Comparison of ENCODE assay signal across 1 cellular context in the genomic region with DNA sequence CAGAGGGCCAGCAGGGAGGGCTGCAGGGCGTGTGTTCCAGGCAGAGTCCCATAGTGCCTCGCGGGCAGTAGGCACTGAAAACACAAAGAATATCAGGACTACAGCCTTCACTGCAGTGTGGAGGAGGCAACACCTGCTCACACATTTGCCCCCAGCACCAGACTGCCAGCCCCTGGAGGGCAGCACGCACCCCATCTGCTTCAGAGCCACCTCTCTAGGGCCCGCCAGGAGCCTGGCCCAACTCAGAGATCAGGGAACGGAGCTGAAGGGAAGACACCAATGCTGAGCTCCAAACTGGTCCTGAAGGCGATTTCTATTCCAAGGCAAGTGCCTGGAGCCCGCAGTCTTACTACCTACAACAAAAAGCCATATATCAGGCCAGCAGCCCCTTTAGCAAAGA.
TF ChIP-seq lines count a peak whose summit lies in the region.

No MANE protein-coding gene starts in this region.

TF ChIP-seq in IMR-90, 13 proteins besides CTCF, POLR2A, EP300 and RAD21 (continued from another document):
- TF ChIP-seq, protein P1, sequence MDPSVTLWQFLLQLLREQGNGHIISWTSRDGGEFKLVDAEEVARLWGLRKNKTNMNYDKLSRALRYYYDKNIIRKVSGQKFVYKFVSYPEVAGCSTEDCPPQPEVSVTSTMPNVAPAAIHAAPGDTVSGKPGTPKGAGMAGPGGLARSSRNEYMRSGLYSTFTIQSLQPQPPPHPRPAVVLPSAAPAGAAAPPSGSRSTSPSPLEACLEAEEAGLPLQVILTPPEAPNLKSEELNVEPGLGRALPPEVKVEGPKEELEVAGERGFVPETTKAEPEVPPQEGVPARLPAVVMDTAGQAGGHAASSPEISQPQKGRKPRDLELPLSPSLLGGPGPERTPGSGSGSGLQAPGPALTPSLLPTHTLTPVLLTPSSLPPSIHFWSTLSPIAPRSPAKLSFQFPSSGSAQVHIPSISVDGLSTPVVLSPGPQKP (IDR thresholded peaks at IDR 0.05; ENCODE audit: borderline replicate concordance, low read depth, low read length) = no peak
- no peak for TF ChIP-seq SMC3 (IDR thresholded peaks at IDR 0.05; ENCODE audit: low read depth, low read length)
- no peak for TF ChIP-seq CEBPB (IDR thresholded peaks at IDR 0.05; ENCODE audit: low read depth, low read length)
- no peak for TF ChIP-seq NFE2L2 (IDR thresholded peaks at IDR 0.05; ENCODE audit: low read depth, low read length)
- TF ChIP-seq RFX5 (IDR thresholded peaks at IDR 0.05; ENCODE audit: low read depth, low read length) = no peak
- TF ChIP-seq RCOR1 (IDR thresholded peaks at IDR 0.05; ENCODE audit: insufficient replicate concordance, low read length) = no peak
- no peak for TF ChIP-seq FOS (IDR thresholded peaks at IDR 0.05; ENCODE audit: low read depth, low read length)
- no peak for TF ChIP-seq MXI1 (IDR thresholded peaks at IDR 0.05; ENCODE audit: borderline replicate concordance, low read depth, low read length)
- TF ChIP-seq MAFK (IDR thresholded peaks at IDR 0.05; ENCODE audit: low read depth, low read length) = no peak
- no peak for TF ChIP-seq CHD1 (IDR thresholded peaks at IDR 0.05; ENCODE audit: low read depth, low read length)
- no peak for TF ChIP-seq MAZ (IDR thresholded peaks at IDR 0.05; ENCODE audit: borderline replicate concordance, low read depth, low read length)
